In genomic region chr2:69495008-69495407, GRCh38 we compare ENCODE assay signal across 19 cellular contexts. TPM values are rescaled to one million over a fixed set of nuclear protein-coding genes. Genes with fewer than 3 reads are reported as not detected.
A peak's percentile ranks its signal among the peaks of the same experiment; 100 is the strongest.
DNase-seq lines count a peak whose midpoint lies in the region; ATAC-seq and TF ChIP-seq lines count a peak whose summit lies in the region.
"Had no signal": no experiment of that assay in that cellular context is flagged by ENCODE, and none has a peak within 500 bp of the region (broad histone marks: within the 10 kb centered on the region; RNA-seq: fewer than 3 reads in every experiment).

No MANE protein-coding gene starts in this region.

- no peaks in the 10 kb centered on the region for H3K27me3 Mint-ChIP-seq in activated naive CD8-positive, alpha-beta T cell
- no peaks in the 10 kb centered on the region for H3K27me3 Mint-ChIP-seq in activated naive CD8-positive, alpha-beta T cell treated with anti-CD3 and anti-CD28 coated beads, Interleukin-2, amount 50 U/mL, for 24 hours
- no peaks in the 10 kb centered on the region for H3K27me3 Mint-ChIP-seq in CD4-positive, alpha-beta T cell
- H3K27me3 Mint-ChIP-seq in activated T-helper 2 cell treated with anti-CD3 and anti-CD28 coated beads, Interferon-gamma antibody, Interleukin-2, Interleukin-4, amounts not matched to agents 10 μg/mL and 5 μg/mL and 100 μg/mL, durations not matched to agents 14 hours and 24 hours and 36 hours (ENCODE audit: low read depth): no peaks in the 10 kb centered on the region

- H3K9me3 ChIP-seq in CD4-positive, alpha-beta T cell (ENCODE audit: control insufficient read depth, low read length): no peaks in the 10 kb centered on the region
- no peaks in the 10 kb centered on the region for H3K9me3 ChIP-seq in lower lobe of right lung

- no peak overlapping the region for H3K27ac ChIP-seq in CD4-positive, alpha-beta T cell (ENCODE audit: low read depth, low read length)
- peak overlapping the region; percentile 28 for H3K27ac ChIP-seq in lower lobe of right lung
- H3K27ac ChIP-seq: SK-N-MC had no signal

- H3K4me3 Mint-ChIP-seq in activated naive CD8-positive, alpha-beta T cell: no peak overlapping the region
- H3K4me3 Mint-ChIP-seq in activated naive CD8-positive, alpha-beta T cell treated with anti-CD3 and anti-CD28 coated beads, Interleukin-2, amount 50 U/mL, for 24 hours: no peak overlapping the region
- no peak overlapping the region for H3K4me3 Mint-ChIP-seq in CD4-positive, alpha-beta T cell
- no peak overlapping the region for H3K4me3 Mint-ChIP-seq in activated T-helper 2 cell treated with anti-CD3 and anti-CD28 coated beads, Interferon-gamma antibody, Interleukin-2, Interleukin-4, amounts not matched to agents 10 μg/mL and 5 μg/mL and 100 μg/mL, durations not matched to agents 14 hours and 24 hours and 36 hours (ENCODE audit: low read depth)

- no peaks in the 10 kb centered on the region for H3K9me3 Mint-ChIP-seq in activated naive CD8-positive, alpha-beta T cell (ENCODE audit: low read depth)
- no peaks in the 10 kb centered on the region for H3K9me3 Mint-ChIP-seq in activated naive CD8-positive, alpha-beta T cell treated with anti-CD3 and anti-CD28 coated beads, Interleukin-2, amount 50 U/mL, for 24 hours
- no peaks in the 10 kb centered on the region for H3K9me3 Mint-ChIP-seq in CD4-positive, alpha-beta T cell
- H3K9me3 Mint-ChIP-seq in activated T-helper 2 cell treated with anti-CD3 and anti-CD28 coated beads, Interferon-gamma antibody, Interleukin-2, Interleukin-4, amounts not matched to agents 10 μg/mL and 5 μg/mL and 100 μg/mL, durations not matched to agents 14 hours and 24 hours and 36 hours: no peaks in the 10 kb centered on the region

- peaks cover 20% of the 10 kb centered on the region for H3K36me3 Mint-ChIP-seq in activated naive CD8-positive, alpha-beta T cell
- peaks cover 19% of the 10 kb centered on the region for H3K36me3 Mint-ChIP-seq in activated naive CD8-positive, alpha-beta T cell treated with anti-CD3 and anti-CD28 coated beads, Interleukin-2, amount 50 U/mL, for 24 hours (ENCODE audit: low read depth)
- H3K36me3 Mint-ChIP-seq in CD4-positive, alpha-beta T cell (ENCODE audit: low read depth): peaks cover 91% of the 10 kb centered on the region
- H3K36me3 Mint-ChIP-seq in activated T-helper 2 cell treated with anti-CD3 and anti-CD28 coated beads, Interferon-gamma antibody, Interleukin-2, Interleukin-4, amounts not matched to agents 10 μg/mL and 5 μg/mL and 100 μg/mL, durations not matched to agents 14 hours and 24 hours and 36 hours (ENCODE audit: low read depth): peaks cover 64% of the 10 kb centered on the region

- CTCF ChIA-PET in CD4-positive, alpha-beta T cell (lab: Charles Lee): no interaction called here

- H3K27ac Mint-ChIP-seq in activated naive CD8-positive, alpha-beta T cell: peak overlapping the region; percentile 80
- no peak overlapping the region for H3K27ac Mint-ChIP-seq in activated naive CD8-positive, alpha-beta T cell treated with anti-CD3 and anti-CD28 coated beads, Interleukin-2, amount 50 U/mL, for 24 hours
- H3K27ac Mint-ChIP-seq in CD4-positive, alpha-beta T cell: peak overlapping the region; percentile 53
- peak overlapping the region; percentile 25 for H3K27ac Mint-ChIP-seq in activated T-helper 2 cell treated with anti-CD3 and anti-CD28 coated beads, Interferon-gamma antibody, Interleukin-2, Interleukin-4, amounts not matched to agents 10 μg/mL and 5 μg/mL and 100 μg/mL, durations not matched to agents 14 hours and 24 hours and 36 hours

- no peak for TF ChIP-seq CTCF in CD4-positive, alpha-beta T cell (IDR thresholded peaks at IDR 0.05)
- TF ChIP-seq CTCF in lower lobe of right lung (IDR thresholded peaks at IDR 0.05): no peak

- DNase-seq in activated naive CD8-positive, alpha-beta T cell treated with anti-CD3 and anti-CD28 coated beads, Interleukin-2, amount 50 U/mL, for 24 hours: no peak
- no peak for DNase-seq in CD4-positive, alpha-beta T cell
- DNase-seq in activated T-helper 2 cell treated with anti-CD3 and anti-CD28 coated beads, Interferon-gamma antibody, Interleukin-2, Interleukin-4, amounts not matched to agents 10 μg/mL and 5 μg/mL and 100 μg/mL, durations not matched to agents 14 hours and 24 hours and 36 hours (ENCODE audit: low spot score): no peak
- DNase-seq in lower lobe of right lung (no peak), NCI-H1436 (lab: John Stamatoyannopoulos, UW) (no peak)
- DNase-seq: 8988T, C1 segment of cervical spinal cord, DMS79, IMR-90, NCI-H1105 treated with DMSO at 0.1 percent for 48 hours, NCI-H1694 treated with DMSO at 0.1 percent for 48 hours, NCI-H2081 treated with DMSO at 0.1 percent for 48 hours, NCI-H446 treated with DMSO at 0.1 percent for 48 hours, NCI-H526 treated with DMSO at 0.1 percent for 48 hours, OCI-M1 had no signal

- peaks cover 51% of the 10 kb centered on the region for H3K4me1 Mint-ChIP-seq in activated naive CD8-positive, alpha-beta T cell (ENCODE audit: low read depth)
- peaks cover 48% of the 10 kb centered on the region for H3K4me1 Mint-ChIP-seq in activated naive CD8-positive, alpha-beta T cell treated with anti-CD3 and anti-CD28 coated beads, Interleukin-2, amount 50 U/mL, for 24 hours
- peaks cover 33% of the 10 kb centered on the region for H3K4me1 Mint-ChIP-seq in CD4-positive, alpha-beta T cell (ENCODE audit: low read depth)
- peaks cover 49% of the 10 kb centered on the region for H3K4me1 Mint-ChIP-seq in activated T-helper 2 cell treated with anti-CD3 and anti-CD28 coated beads, Interferon-gamma antibody, Interleukin-2, Interleukin-4, amounts not matched to agents 10 μg/mL and 5 μg/mL and 100 μg/mL, durations not matched to agents 14 hours and 24 hours and 36 hours (ENCODE audit: low read depth)

- ATAC-seq in activated naive CD8-positive, alpha-beta T cell treated with anti-CD3 and anti-CD28 coated beads, Interleukin-2, amount 50 U/mL, for 24 hours: no peak
- no peak for ATAC-seq in CD4-positive, alpha-beta T cell (ENCODE audit: poor library complexity)
- ATAC-seq in lower lobe of right lung: no peak
- ATAC-seq in GM21515 (IDR thresholded peaks at IDR 0.05; ENCODE audit: unreplicated experiment): no peak
- no peak for ATAC-seq in HG03159 (IDR thresholded peaks at IDR 0.05; ENCODE audit: unreplicated experiment)

- no peaks in the 10 kb centered on the region for H3K27me3 ChIP-seq in CD4-positive, alpha-beta T cell (ENCODE audit: control insufficient read depth, insufficient read depth, low read length)
- no peaks in the 10 kb centered on the region for H3K27me3 ChIP-seq in lower lobe of right lung (ENCODE audit: low read depth)

- intact Hi-C loops in CD4-positive, alpha-beta T cell (cut with DNase I, micrococcal nuclease): no loop called here
- intact Hi-C loops in activated T-helper 2 cell treated with anti-CD3 and anti-CD28 coated beads, Interferon-gamma antibody, Interleukin-2, Interleukin-4, amounts not matched to agents 10 μg/mL and 5 μg/mL and 100 μg/mL, durations not matched to agents 14 hours and 24 hours and 36 hours (cut with micrococcal nuclease): no loop called here
- intact Hi-C loops in lower lobe of right lung (cut with DNase I): no loop called here

- peaks cover 26% of the 10 kb centered on the region for H3K36me3 ChIP-seq in lower lobe of right lung

- H3K4me1 ChIP-seq in lower lobe of right lung: peaks cover 14% of the 10 kb centered on the region

- H3K4me3 ChIP-seq in lower lobe of right lung: no peak overlapping the region
- H3K4me3 ChIP-seq: SK-N-MC had no signal

- POLR2A ChIA-PET in CD4-positive, alpha-beta T cell (lab: Charles Lee): no interaction called here

RNA-seq across cellular contexts. Expression of gene NFU1, which starts 57.8 kb away (rescaled TPM):
- 10 to 100 TPM; 18.5 to 22.2 TPM for total RNA-seq in CD4-positive, alpha-beta T cell
- 54.3 and 57.9 TPM in 2 replicates for total RNA-seq in activated T-helper 2 cell treated with anti-CD3 and anti-CD28 coated beads, Interferon-gamma antibody, Interleukin-2, Interleukin-4, amounts not matched to agents 10 μg/mL and 5 μg/mL and 100 μg/mL, durations not matched to agents 14 hours and 24 hours and 36 hours
- 44.2 TPM for total RNA-seq in lower lobe of right lung
